Comparison of ENCODE assay signal across 16 cellular contexts in the genomic region with DNA sequence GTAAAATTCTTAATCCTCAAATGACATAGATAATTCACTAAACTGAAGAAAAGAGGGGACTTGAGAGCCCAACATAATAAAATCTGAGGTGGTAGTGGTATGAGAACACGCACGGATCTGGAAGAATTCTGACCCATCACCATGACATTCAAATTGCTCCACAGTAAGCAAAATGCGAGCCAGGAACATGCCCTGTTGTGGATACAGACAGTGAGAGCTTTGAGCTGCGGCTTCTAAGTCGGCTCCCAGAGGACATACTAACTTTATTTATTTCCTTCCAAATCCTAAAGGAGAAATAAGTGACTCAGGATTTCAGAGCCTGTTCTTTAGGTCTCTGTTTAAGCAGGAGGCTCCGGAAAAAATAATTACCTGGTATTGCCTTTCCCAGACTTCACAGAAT.
DNase-seq lines count a peak whose midpoint lies in the region; ATAC-seq and TF ChIP-seq lines count a peak whose summit lies in the region.
"Had no signal": no experiment of that assay in that cellular context is flagged by ENCODE, and none has a peak within 500 bp of the region (broad histone marks: within the 10 kb centered on the region; RNA-seq: fewer than 3 reads in every experiment).

No MANE protein-coding gene starts in this region.

- TF ChIP-seq CTCF in astrocyte of the cerebellum (IDR thresholded peaks at IDR 0.05; ENCODE audit: low read depth, low read length, missing control alignments) (no peak), fibroblast of pulmonary artery (IDR thresholded peaks at IDR 0.05; ENCODE audit: low read length, missing control alignments) (no peak)

- H3K27me3 Mint-ChIP-seq in T-cell: no peaks in the 10 kb centered on the region
- H3K27me3 Mint-ChIP-seq: activated CD4-positive, alpha-beta memory T cell treated with anti-CD3 and anti-CD28 coated beads, Interleukin-2, amount 10 ng/mL, durations not matched to agents 7 days and 5 days; memory B cell had no signal

- H3K4me3 ChIP-seq in astrocyte of the cerebellum (ENCODE audit: low read depth, low read length) (no peak overlapping the region), fibroblast of pulmonary artery (replicated peaks; ENCODE audit: low read depth, low read length) (no peak overlapping the region)
- H3K4me3 ChIP-seq: stomach had no signal

- no peak for ATAC-seq in T-cell (replicated peaks in 1 of 4)

- no peak overlapping the region for H3K4me3 Mint-ChIP-seq in T-cell
- H3K4me3 Mint-ChIP-seq: activated CD4-positive, alpha-beta memory T cell treated with anti-CD3 and anti-CD28 coated beads, Interleukin-2, amount 10 ng/mL, durations not matched to agents 7 days and 5 days; memory B cell had no signal

- POLR2A ChIA-PET in T-cell (lab: Charles Lee): no interaction called here

- H3K4me1 Mint-ChIP-seq in T-cell: peaks cover 0 to 11% (median 5%) of the 10 kb centered on the region in 3 donors

- in situ Hi-C loops in astrocyte of the cerebellum (cut with HindIII; ENCODE audit: low sequenced_read_pairs): no loop called here

- H3K36me3 Mint-ChIP-seq in T-cell: peaks cover 65% of the 10 kb centered on the region

- CTCF ChIA-PET in T-cell (lab: Charles Lee): no interaction called here

- peak; percentile 22 for DNase-seq in Daoy (ENCODE audit: low read depth)
- DNase-seq in astrocyte of the cerebellum (ENCODE audit: low read depth): peak; percentile 40
- peak; percentile 66 for DNase-seq in fibroblast of pulmonary artery (ENCODE audit: low read depth)
- peak; percentile 66 for DNase-seq in pons (ENCODE audit: low spot score)
- no peak for DNase-seq in activated CD8-positive, alpha-beta memory T cell treated with anti-CD3 and anti-CD28 coated beads for 24 hours
- DNase-seq in T-cell: no peak
- no peak for DNase-seq in activated CD4-positive, alpha-beta T cell treated with anti-CD3 and anti-CD28 coated beads for 1 hour
- DNase-seq in NCI-H446 treated with DMSO at 0.1 percent for 48 hours (lab: John Stamatoyannopoulos, UW): no peak
- DNase-seq: activated CD4-positive, alpha-beta memory T cell treated with anti-CD3 and anti-CD28 coated beads, Interleukin-2, amount 10 ng/mL, durations not matched to agents 7 days and 5 days; activated T-cell treated with anti-CD3 and anti-CD28 coated beads, Interleukin-2, amount 50 U/mL, for 48 hours; glutamatergic neuron; Karpas-422; NCI-H1417 treated with DMSO at 0.1 percent for 48 hours; NCI-H446; stomach had no signal

- H3K27ac Mint-ChIP-seq in T-cell: no peak overlapping the region
- H3K27ac Mint-ChIP-seq: activated CD4-positive, alpha-beta memory T cell treated with anti-CD3 and anti-CD28 coated beads, Interleukin-2, amount 10 ng/mL, durations not matched to agents 7 days and 5 days; memory B cell had no signal

- no peaks in the 10 kb centered on the region for H3K9me3 Mint-ChIP-seq in T-cell
- H3K9me3 Mint-ChIP-seq: activated CD4-positive, alpha-beta memory T cell treated with anti-CD3 and anti-CD28 coated beads, Interleukin-2, amount 10 ng/mL, durations not matched to agents 7 days and 5 days; memory B cell had no signal

Comparison
In these comparisons a context has a peak if more than half of its experiments do, and no peak if none do; other contexts are left out.
1. DNase-seq: peak in Daoy (single experiment), astrocyte of the cerebellum (single experiment), fibroblast of pulmonary artery (single experiment) and pons (single experiment); none in activated CD8-positive, alpha-beta memory T cell treated with anti-CD3 and anti-CD28 coated beads for 24 hours (single experiment), T-cell (0 of 34), activated CD4-positive, alpha-beta T cell treated with anti-CD3 and anti-CD28 coated beads for 1 hour (single experiment) and NCI-H446 treated with DMSO at 0.1 percent for 48 hours (single experiment).